8 cellular contexts compared by ENCODE assay signal in genomic region chr7:76461463-76462101, GRCh38. TPM values are rescaled to one million over a fixed set of nuclear protein-coding genes. Genes with fewer than 3 reads are reported as not detected.
DNase-seq lines count a peak whose midpoint lies in the region; ATAC-seq and TF ChIP-seq lines count a peak whose summit lies in the region.
"Not testable (repeated sequence)": the region's sequence is repeated elsewhere in the genome, so short reads cannot be mapped to it uniquely, and the experiment has no call there.

Gene DTX2, plus strand, starts transcription at chr7:76461709. Its CDS starts 18,801 bp downstream, at chr7:76480510.

- not testable (repeated sequence) for H3K27me3 Mint-ChIP-seq in T-helper 2 cell treated with Interferon-gamma antibody and Interleukin-4, amounts not matched to agents 5 μg/mL and 100 μg/mL, for 36 hours (ENCODE audit: low read depth); activated naive CD8-positive, alpha-beta T cell treated with anti-CD3 and anti-CD28 coated beads for 36 hours; glutamatergic neuron (ENCODE audit: unreplicated experiment); neural crest cell (ENCODE audit: low read depth)

- peak; percentile 96 for ATAC-seq in GM21723 (IDR thresholded peaks at IDR 0.05; ENCODE audit: unreplicated experiment)
- peak; percentile 97 for ATAC-seq in HG03442 (IDR thresholded peaks at IDR 0.05; ENCODE audit: unreplicated experiment)

- H3K9me3 ChIP-seq in subcutaneous abdominal adipose tissue (ENCODE audit: control insufficient read depth in 5 of 5, low read length in 5 of 5), result not testable (repeated sequence)

- not testable (repeated sequence) for H3K9me3 Mint-ChIP-seq in T-helper 2 cell treated with Interferon-gamma antibody and Interleukin-4, amounts not matched to agents 5 μg/mL and 100 μg/mL, for 36 hours; activated naive CD8-positive, alpha-beta T cell treated with anti-CD3 and anti-CD28 coated beads for 36 hours; glutamatergic neuron (ENCODE audit: unreplicated experiment); neural crest cell

- H3K36me3 Mint-ChIP-seq in T-helper 2 cell treated with Interferon-gamma antibody and Interleukin-4, amounts not matched to agents 5 μg/mL and 100 μg/mL, for 36 hours (ENCODE audit: low read depth); activated naive CD8-positive, alpha-beta T cell treated with anti-CD3 and anti-CD28 coated beads for 36 hours; glutamatergic neuron (ENCODE audit: unreplicated experiment); neural crest cell (ENCODE audit: low read depth): not testable (repeated sequence)

- H3K4me1 Mint-ChIP-seq in T-helper 2 cell treated with Interferon-gamma antibody and Interleukin-4, amounts not matched to agents 5 μg/mL and 100 μg/mL, for 36 hours (ENCODE audit: low read depth); activated naive CD8-positive, alpha-beta T cell treated with anti-CD3 and anti-CD28 coated beads for 36 hours; glutamatergic neuron (ENCODE audit: low read depth, unreplicated experiment); neural crest cell: not testable (repeated sequence)

- peak within 1 kb of the TSS; percentile 45 for H3K4me3 ChIP-seq in GM12865 (ENCODE audit: low read depth, low read length)
- peak within 1 kb of the TSS in 3 of 5 donors; percentile 47 to 54 (median 47) for H3K4me3 ChIP-seq in subcutaneous abdominal adipose tissue (ENCODE audit: low read depth in 1 of 5, low read length in 5 of 5)

- not testable (repeated sequence) for H3K27me3 ChIP-seq in subcutaneous abdominal adipose tissue (ENCODE audit: control insufficient read depth in 5 of 5, insufficient read depth in 4 of 5, low read length in 5 of 5)

- TF ChIP-seq CTCF in GM12865 (IDR thresholded peaks at IDR 0.05; ENCODE audit: insufficient read depth, low read depth, low read length, missing control alignments); glutamatergic neuron (IDR thresholded peaks at IDR 0.05; ENCODE audit: partially characterized antibody, unreplicated experiment); neural crest cell (conservative IDR thresholded peaks at IDR 0.05): not testable (repeated sequence)

- not testable (repeated sequence) for H3K27ac ChIP-seq in subcutaneous abdominal adipose tissue (ENCODE audit: low read depth, low read length)

- not testable (repeated sequence) for H3K4me1 ChIP-seq in subcutaneous abdominal adipose tissue (ENCODE audit: control insufficient read depth in 5 of 5, insufficient read depth in 5 of 5, low read length in 5 of 5)

- H3K4me3 Mint-ChIP-seq in T-helper 2 cell treated with Interferon-gamma antibody and Interleukin-4, amounts not matched to agents 5 μg/mL and 100 μg/mL, for 36 hours, result peak within 1 kb of the TSS; percentile 51
- peak within 1 kb of the TSS; percentile 69 for H3K4me3 Mint-ChIP-seq in activated naive CD8-positive, alpha-beta T cell treated with anti-CD3 and anti-CD28 coated beads for 36 hours
- H3K4me3 Mint-ChIP-seq in glutamatergic neuron (ENCODE audit: unreplicated experiment); neural crest cell: not testable (repeated sequence)

- not testable (repeated sequence) for H3K36me3 ChIP-seq in subcutaneous abdominal adipose tissue (ENCODE audit: control insufficient read depth in 5 of 5, insufficient read depth in 5 of 5, low read length in 5 of 5)

- not testable (repeated sequence) for H3K9ac ChIP-seq in subcutaneous abdominal adipose tissue (ENCODE audit: low read length in 5 of 5)

- H3K27ac Mint-ChIP-seq in T-helper 2 cell treated with Interferon-gamma antibody and Interleukin-4, amounts not matched to agents 5 μg/mL and 100 μg/mL, for 36 hours, result peak within 1 kb of the TSS; percentile 41
- H3K27ac Mint-ChIP-seq in activated naive CD8-positive, alpha-beta T cell treated with anti-CD3 and anti-CD28 coated beads for 36 hours; glutamatergic neuron (ENCODE audit: unreplicated experiment); neural crest cell (ENCODE audit: unreplicated experiment): not testable (repeated sequence)

- DNase-seq in GM12865 (ENCODE audit: low read depth); neural crest cell (ENCODE audit: low read depth, low spot score): not testable (repeated sequence)
- DNase-seq in T-helper 2 cell treated with Interferon-gamma antibody and Interleukin-4, amounts not matched to agents 5 μg/mL and 100 μg/mL, for 36 hours (ENCODE audit: low spot score), result peak; percentile 56
- peak; percentile 40 for DNase-seq in activated naive CD8-positive, alpha-beta T cell treated with anti-CD3 and anti-CD28 coated beads for 36 hours
- peak; percentile 54 for DNase-seq in glutamatergic neuron

RNA-seq across cellular contexts. Expression of gene DTX2, which starts in this region (rescaled TPM):
- 10 to 100 TPM; 13.7 to 16.4 TPM for total RNA-seq in activated naive CD8-positive, alpha-beta T cell treated with anti-CD3 and anti-CD28 coated beads for 36 hours
- 23.3 TPM for total RNA-seq in glutamatergic neuron (ENCODE audit: unreplicated experiment)
- total RNA-seq in neural crest cell, result 23.7 and 24.2 TPM in 2 replicates
